In the genomic region with DNA sequence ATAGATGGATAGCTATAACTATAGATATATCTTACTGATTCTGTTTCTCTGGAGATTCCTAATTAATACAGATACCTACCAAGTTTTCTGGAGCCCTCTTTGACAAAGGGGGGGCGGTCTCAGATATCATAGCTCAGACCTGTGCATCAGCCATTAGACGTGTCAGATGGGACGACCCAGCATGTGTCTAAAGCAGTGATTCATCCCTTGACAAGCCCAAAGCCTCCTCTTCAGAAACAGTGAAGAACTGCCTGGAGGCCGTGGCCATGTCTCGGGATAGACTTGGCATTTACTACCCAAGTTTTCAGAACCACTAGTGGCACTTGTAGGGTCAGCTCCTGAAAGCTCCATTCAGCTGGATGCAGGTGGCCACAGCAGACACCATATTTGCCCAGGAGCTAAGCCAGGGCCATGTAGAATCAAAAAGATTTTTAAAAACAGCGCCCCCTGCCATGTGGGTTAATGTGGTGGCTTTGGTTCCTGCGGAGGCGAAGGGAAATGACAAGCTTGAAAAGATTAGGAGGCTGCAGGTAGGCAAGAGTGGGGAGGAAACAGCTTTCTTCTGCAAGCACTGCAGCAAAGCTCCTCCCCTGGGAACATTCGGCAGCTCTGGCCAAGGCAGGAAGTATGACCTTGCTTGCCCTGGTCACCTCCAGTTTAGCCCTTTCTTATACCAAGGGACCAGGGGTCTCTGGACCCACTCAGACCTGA, we compare ENCODE assay signal across 11 cellular contexts.
DNase-seq lines count a peak whose midpoint lies in the region; ATAC-seq and TF ChIP-seq lines count a peak whose summit lies in the region.
"Had no signal": no experiment of that assay in that cellular context is flagged by ENCODE, and none has a peak within 500 bp of the region (broad histone marks: within the 10 kb centered on the region; RNA-seq: fewer than 3 reads in every experiment).

No MANE protein-coding gene starts in this region.

- H3K36me3 ChIP-seq in DND-41 (ENCODE audit: insufficient read depth, low read length) (no peaks in the 10 kb centered on the region), H7 (replicated peaks; ENCODE audit: control insufficient read depth, insufficient read depth, low read length) (no peaks in the 10 kb centered on the region), psoas muscle (ENCODE audit: insufficient read depth in 1 of 2, low read depth in 1 of 2) (no peaks in the 10 kb centered on the region)
- H3K36me3 ChIP-seq: adrenal gland had no signal

- no peak overlapping the region for H3K9ac ChIP-seq in DND-41 (ENCODE audit: low read depth, low read length)

- TF ChIP-seq CTCF in DND-41 (IDR thresholded peaks at IDR 0.05; ENCODE audit: borderline replicate concordance, extremely low read depth, low read length, poor library complexity, severe bottlenecking) (peak; percentile 24), psoas muscle (IDR thresholded peaks at IDR 0.05) (no peak)

- H3K9me3 ChIP-seq in DND-41 (ENCODE audit: insufficient read depth, low read length, severe bottlenecking) = no peaks in the 10 kb centered on the region
- no peaks in the 10 kb centered on the region for H3K9me3 ChIP-seq in psoas muscle
- H3K9me3 ChIP-seq: adrenal gland had no signal

- intact Hi-C loops in psoas muscle (cut with DNase I) = no loop called here

- no peak overlapping the region for H2AFZ ChIP-seq in DND-41 (ENCODE audit: low read depth, low read length)

- DNase-seq in DND-41 (peak; percentile 17), H7 (peak; percentile 87), SW480 (ENCODE audit: low spot score) (peak; percentile 33), iPS DF 4.7 (ENCODE audit: extremely low read depth, low spot score) (peak; percentile 64), psoas muscle (no peak)
- DNase-seq: activated B cell treated with CpG ODN at 0.5 μM for 24 hours, GDM1, left colon had no signal

- H3K27me3 ChIP-seq in DND-41 (ENCODE audit: insufficient read depth, low read length, poor library complexity) (no peaks in the 10 kb centered on the region), H7 (ENCODE audit: control insufficient read depth, insufficient read depth, low read length) (no peaks in the 10 kb centered on the region), psoas muscle (ENCODE audit: insufficient read depth in 3 of 3, low read length in 2 of 3) (peaks cover 0 to 58% (median 14%) of the 10 kb centered on the region in 3 donors)
- H3K27me3 ChIP-seq: adrenal gland had no signal

- no peaks in the 10 kb centered on the region for H3K4me1 ChIP-seq in DND-41 (ENCODE audit: insufficient read depth, low read length)
- no peaks in the 10 kb centered on the region for H3K4me1 ChIP-seq in psoas muscle
- H3K4me1 ChIP-seq: adrenal gland had no signal

- 0 out of 2 replicates have a peak, but pooled peaks cover 2% of the 10 kb centered on the region for H4K20me1 ChIP-seq in DND-41 (ENCODE audit: insufficient read depth, low read length)

- H3K27ac ChIP-seq in DND-41 (ENCODE audit: low read length) = no peak overlapping the region
- no peak overlapping the region for H3K27ac ChIP-seq in psoas muscle
- H3K27ac ChIP-seq: adrenal gland had no signal

- H3K79me2 ChIP-seq in DND-41 (ENCODE audit: insufficient read depth, low read length) = no peaks in the 10 kb centered on the region

- WGBS in psoas muscle, 3 donors = 44 to 49% (median 45%) methylated on average over 9 of the region's 9 CpGs

- no peak for ATAC-seq in DND-41 (ENCODE audit: insufficient read depth, low read depth)
- no peak for ATAC-seq in GM21515 (IDR thresholded peaks at IDR 0.05; ENCODE audit: unreplicated experiment)
- ATAC-seq in psoas muscle = no peak
- ATAC-seq in HG02610 (IDR thresholded peaks at IDR 0.05; ENCODE audit: unreplicated experiment) = no peak
- ATAC-seq: left colon had no signal

- H3K4me3 ChIP-seq in DND-41 (ENCODE audit: low read depth in 1 of 2, low read length in 2 of 2) = no peak overlapping the region
- H3K4me3 ChIP-seq in H7 (ENCODE audit: insufficient read depth, low read depth, low read length) = no peak overlapping the region
- H3K4me3 ChIP-seq in psoas muscle = no peak overlapping the region
- H3K4me3 ChIP-seq: adrenal gland had no signal

- H3K4me2 ChIP-seq in DND-41 (ENCODE audit: insufficient read depth, low read length) = no peak overlapping the region

Comparison
In these comparisons a context has a peak if more than half of its experiments do, and no peak if none do; other contexts are left out.
1. DNase-seq: peak in DND-41 (single experiment), H7 (single experiment), SW480 (single experiment) and iPS DF 4.7 (single experiment); none in psoas muscle (0 of 2).